Comparison of ENCODE assay signal across 7 cellular contexts in the genomic region with DNA sequence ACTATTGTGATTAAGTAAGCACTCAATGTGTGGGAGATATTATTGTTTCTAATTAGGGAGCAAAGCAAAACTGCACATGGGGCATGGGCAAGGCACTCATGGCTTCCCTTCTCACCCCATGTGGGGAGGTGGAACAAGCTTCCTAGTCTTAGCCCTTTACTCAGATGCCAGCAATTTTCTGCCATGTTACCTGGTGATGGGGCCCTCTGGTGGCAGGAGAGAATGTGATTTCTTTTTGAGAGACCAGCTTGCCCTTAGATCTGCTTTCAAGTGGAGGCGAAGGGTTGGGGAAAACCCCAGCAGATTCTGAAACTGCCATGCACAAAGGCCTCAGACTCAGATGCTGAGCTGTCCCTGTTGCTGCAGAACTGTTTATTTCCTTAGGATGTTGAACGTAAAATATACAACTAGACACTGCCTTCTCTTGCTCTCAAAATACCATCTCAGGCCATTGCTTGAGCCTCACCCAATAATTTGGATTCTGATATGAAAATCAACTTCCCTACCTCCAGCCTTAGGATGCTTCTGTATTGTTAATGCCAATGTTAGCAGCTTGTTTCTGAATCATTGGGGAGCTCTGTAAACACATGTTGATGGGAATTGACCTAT.
DNase-seq lines count a peak whose midpoint lies in the region; FAIRE-seq and TF ChIP-seq lines count a peak whose summit lies in the region.

No MANE protein-coding gene starts in this region.

- H3K9me3 ChIP-seq in GM23248 (ENCODE audit: low read depth), result no peaks in the 10 kb centered on the region
- no peaks in the 10 kb centered on the region for H3K9me3 ChIP-seq in kidney (ENCODE audit: control insufficient read depth in 1 of 2, low read length in 2 of 2)

- H3K36me3 ChIP-seq in GM23248 (ENCODE audit: low read depth), result no peaks in the 10 kb centered on the region
- no peaks in the 10 kb centered on the region for H3K36me3 ChIP-seq in kidney (ENCODE audit: control insufficient read depth in 1 of 2, insufficient read depth in 2 of 2, low read length in 2 of 2)

- peak; percentile 23 for DNase-seq in GM23248
- peak; percentile 53 to 63 for DNase-seq in Kasumi-1 (lab: John Stamatoyannopoulos, UW)
- DNase-seq in SW 1271 (lab: John Stamatoyannopoulos, UW), result peak; percentile 15 to 39
- peak; percentile 73 for DNase-seq in activated naive CD8-positive, alpha-beta T cell treated with anti-CD3 and anti-CD28 coated beads, Interleukin-2, amount 50 U/mL, for 16 hours (ENCODE audit: low read depth, low spot score)
- no peak for DNase-seq in kidney
- DNase-seq in stimulated activated CD8-positive, alpha-beta memory T cell treated with anti-CD3 and anti-CD28 coated beads, Interleukin-12 subunit alpha, Interleukin-12 subunit beta, amount 100 ng/mL, for 24 hours (ENCODE audit: extremely low read depth), result peak; percentile 32

- H3K4me3 ChIP-seq in GM23248 (no peak overlapping the region), kidney (ENCODE audit: low read length in 2 of 2) (no peak overlapping the region)

- in situ Hi-C loops in GM23248 (cut with MboI), result no loop called here

- FAIRE-seq in kidney (lab: Jason Lieb, UNC), result no peak

- no peak overlapping the region for H3K9ac ChIP-seq in GM23248
- no peak overlapping the region for H3K9ac ChIP-seq in kidney (ENCODE audit: low read length in 2 of 2)

- H3K27me3 ChIP-seq in GM23248 (replicated peaks; ENCODE audit: insufficient read depth), result no peaks in the 10 kb centered on the region

- H3K4me1 ChIP-seq in GM23248 (ENCODE audit: insufficient read depth) (0 out of 2 replicates have a peak, but pooled peaks cover 8% of the 10 kb centered on the region), kidney (ENCODE audit: control insufficient read depth in 1 of 2, insufficient read depth in 1 of 2, low read depth in 1 of 2, low read length in 2 of 2) (no peaks in the 10 kb centered on the region)

- H3K9me2 ChIP-seq in GM23248 (ENCODE audit: insufficient read depth), result no peaks in the 10 kb centered on the region

- H3K27ac ChIP-seq in GM23248, result no peak overlapping the region
- H3K27ac ChIP-seq in kidney (ENCODE audit: low read depth in 2 of 2, low read length in 2 of 2), result no peak overlapping the region

- no peak overlapping the region for H3K4me2 ChIP-seq in GM23248 (ENCODE audit: unreplicated experiment)

- H4K20me1 ChIP-seq in GM23248 (ENCODE audit: insufficient read depth), result no peaks in the 10 kb centered on the region

- peak; percentile 53 for TF ChIP-seq CTCF in GM12874 (IDR thresholded peaks at IDR 0.05; ENCODE audit: insufficient read depth, low read depth, low read length)
- peak; percentile 50 for TF ChIP-seq CTCF in kidney (IDR thresholded peaks at IDR 0.05; ENCODE audit: borderline replicate concordance, extremely low read depth, insufficient read depth)

- 84 to 88% methylated on average over 2 of the region's 2 CpGs for WGBS in GM23248 (ENCODE audit: low coverage in 1 of 2, low lambda C conversion rate in 2 of 2, missing lambda C conversion rate in 2 of 2), 2 experiments

- H3F3A ChIP-seq in GM23248 (ENCODE audit: insufficient read depth), result no peaks in the 10 kb centered on the region

- no peaks in the 10 kb centered on the region for H3K79me2 ChIP-seq in GM23248 (ENCODE audit: insufficient read depth)

- intact Hi-C loops in kidney (cut with DNase I), result no loop called here

- H2AFZ ChIP-seq in GM23248, result no peak overlapping the region
